Comparison of ENCODE assay signal across 20 cellular contexts in the genomic region with DNA sequence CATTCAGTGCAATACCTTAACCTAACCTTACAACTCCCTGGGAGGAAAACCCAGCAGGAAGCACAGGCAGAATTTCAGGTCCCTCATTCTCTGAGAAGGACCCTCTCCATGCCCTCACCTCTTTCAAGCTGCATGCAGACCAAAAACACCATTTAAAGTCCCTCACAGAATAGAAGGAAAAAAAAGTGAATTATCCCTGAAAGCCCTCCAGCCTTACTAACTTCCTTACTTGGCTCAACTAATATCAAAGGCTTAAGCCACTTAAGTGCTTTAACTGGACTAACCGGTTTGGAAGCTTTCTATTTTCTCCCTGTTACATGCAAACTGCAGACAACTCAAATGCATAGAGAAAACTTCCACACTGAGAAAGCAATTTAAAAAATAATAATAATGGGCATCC.
DNase-seq lines count a peak whose midpoint lies in the region; ATAC-seq, FAIRE-seq and TF ChIP-seq lines count a peak whose summit lies in the region.
"Had no signal": no experiment of that assay in that cellular context is flagged by ENCODE, and none has a peak within 500 bp of the region (broad histone marks: within the 10 kb centered on the region; RNA-seq: fewer than 3 reads in every experiment).

No MANE protein-coding gene starts in this region.

- H3F3A ChIP-seq in GM23338 (replicated peaks; ENCODE audit: low read depth) (no peaks in the 10 kb centered on the region), neural progenitor cell (ENCODE audit: low read depth) (no peaks in the 10 kb centered on the region)

- H3K4me3 ChIP-seq in GM23338 (no peak overlapping the region), bronchial epithelial cell (ENCODE audit: low read depth, low read length) (no peak overlapping the region), neural progenitor cell (no peak overlapping the region)
- H3K4me3 ChIP-seq: transverse colon had no signal

- H3K36me3 Mint-ChIP-seq in GM23338 (ENCODE audit: low read depth) = no peaks in the 10 kb centered on the region
- H3K36me3 Mint-ChIP-seq in progenitor cell of endocrine pancreas (ENCODE audit: insufficient read depth) = no peaks in the 10 kb centered on the region
- H3K36me3 Mint-ChIP-seq in neural progenitor cell = peaks cover 3% of the 10 kb centered on the region
- H3K36me3 Mint-ChIP-seq: activated naive CD4-positive, alpha-beta T cell treated with anti-CD3 and anti-CD28 coated beads, Interleukin-2, amount 50 U/mL, for 24 hours; brain; IgD-negative memory B cell had no signal

- H3K27ac ChIP-seq in GM23338 (ENCODE audit: low read depth) (no peak overlapping the region), neural progenitor cell (no peak overlapping the region)
- H3K27ac ChIP-seq: transverse colon had no signal

- no peak for TF ChIP-seq CTCF in GM23338 (conservative IDR thresholded peaks at IDR 0.05; ENCODE audit: low read depth in 2 of 2)
- TF ChIP-seq CTCF in bronchial epithelial cell (IDR thresholded peaks at IDR 0.05; ENCODE audit: insufficient read depth, low read length, severe bottlenecking) = no peak
- TF ChIP-seq CTCF in progenitor cell of endocrine pancreas (IDR thresholded peaks at IDR 0.05; ENCODE audit: unreplicated experiment) = no peak
- TF ChIP-seq CTCF in neural progenitor cell (IDR thresholded peaks at IDR 0.05) = no peak

- H3K27me3 ChIP-seq in GM23338 (ENCODE audit: insufficient read depth) (no peaks in the 10 kb centered on the region), bronchial epithelial cell (ENCODE audit: control insufficient read depth, insufficient read depth, low read length) (no peaks in the 10 kb centered on the region), neural progenitor cell (no peaks in the 10 kb centered on the region)
- H3K27me3 ChIP-seq: transverse colon had no signal

- H3K4me1 ChIP-seq in GM23338 (ENCODE audit: insufficient read depth) (peaks cover 17% of the 10 kb centered on the region), neural progenitor cell (peaks cover 12% of the 10 kb centered on the region)
- H3K4me1 ChIP-seq: transverse colon had no signal

- no peak overlapping the region for H2AFZ ChIP-seq in GM23338
- no peak overlapping the region for H2AFZ ChIP-seq in neural progenitor cell (replicated peaks)

- no peaks in the 10 kb centered on the region for H3K9me3 Mint-ChIP-seq in GM23338
- peaks cover 5% of the 10 kb centered on the region for H3K9me3 Mint-ChIP-seq in progenitor cell of endocrine pancreas (ENCODE audit: low read depth)
- H3K9me3 Mint-ChIP-seq in neural progenitor cell = no peaks in the 10 kb centered on the region
- H3K9me3 Mint-ChIP-seq: activated naive CD4-positive, alpha-beta T cell treated with anti-CD3 and anti-CD28 coated beads, Interleukin-2, amount 50 U/mL, for 24 hours; neural crest cell; T-helper 2 cell treated with Interferon-gamma antibody and Interleukin-4, amounts not matched to agents 5 μg/mL and 100 μg/mL, for 36 hours had no signal

- H4K20me1 ChIP-seq in GM23338 (replicated peaks; ENCODE audit: insufficient read depth) = no peaks in the 10 kb centered on the region
- H4K20me1 ChIP-seq in neural progenitor cell (ENCODE audit: low read depth) = no peaks in the 10 kb centered on the region

- no peak overlapping the region for H3K9ac ChIP-seq in neural progenitor cell

- DNase-seq in GM23338 (ENCODE audit: low spot score) (peak; percentile 74), NCI-H2029 treated with DMSO at 0.1 percent for 48 hours (lab: John Stamatoyannopoulos, UW) (peak; percentile 25), bronchial epithelial cell (ENCODE audit: low read depth) (peak; percentile 57), progenitor cell of endocrine pancreas (ENCODE audit: low spot score, unreplicated experiment) (no peak), neural progenitor cell (ENCODE audit: low spot score) (no peak), activated gamma-delta T cell (lab: John Stamatoyannopoulos, UW) (no peak)
- DNase-seq: activated CD4-positive, alpha-beta T cell treated with anti-CD3 and anti-CD28 coated beads for 1 hour; NCI-H1092 treated with DMSO at 0.1 percent for 48 hours; SHP77 treated with DMSO at 0.1 percent for 48 hours; stimulated activated CD4-positive, alpha-beta T cell treated with anti-CD3 and anti-CD28 coated beads, Interleukin-2, amount 100 ng/mL, for 48 hours; transverse colon had no signal

- no peaks in the 10 kb centered on the region for H3K79me2 ChIP-seq in GM23338 (replicated peaks; ENCODE audit: insufficient read depth)
- no peaks in the 10 kb centered on the region for H3K79me2 ChIP-seq in neural progenitor cell (ENCODE audit: low read depth)

- no peak overlapping the region for H3K27ac Mint-ChIP-seq in GM23338
- peak overlapping the region; percentile 75 for H3K27ac Mint-ChIP-seq in progenitor cell of endocrine pancreas
- H3K27ac Mint-ChIP-seq in neural progenitor cell = no peak overlapping the region
- H3K27ac Mint-ChIP-seq: activated naive CD4-positive, alpha-beta T cell treated with anti-CD3 and anti-CD28 coated beads, Interleukin-2, amount 50 U/mL, for 24 hours; brain; T-helper 2 cell treated with Interferon-gamma antibody and Interleukin-4, amounts not matched to agents 5 μg/mL and 100 μg/mL, for 36 hours had no signal

- no peaks in the 10 kb centered on the region for H3K9me3 ChIP-seq in neural progenitor cell (ENCODE audit: low read depth)
- H3K9me3 ChIP-seq: transverse colon had no signal

- peaks cover 24% of the 10 kb centered on the region for H3K4me1 Mint-ChIP-seq in GM23338
- peaks cover 30% of the 10 kb centered on the region for H3K4me1 Mint-ChIP-seq in progenitor cell of endocrine pancreas (ENCODE audit: low read depth)
- peaks cover 2% of the 10 kb centered on the region for H3K4me1 Mint-ChIP-seq in neural progenitor cell
- H3K4me1 Mint-ChIP-seq: activated naive CD4-positive, alpha-beta T cell treated with anti-CD3 and anti-CD28 coated beads, Interleukin-2, amount 50 U/mL, for 24 hours; brain; neural crest cell had no signal

- ATAC-seq in GM23338 (peak; percentile 76), GM19463 (IDR thresholded peaks at IDR 0.05; ENCODE audit: unreplicated experiment) (no peak), GM21723 (IDR thresholded peaks at IDR 0.05; ENCODE audit: unreplicated experiment) (no peak)
- ATAC-seq: sciatic nerve had no signal

- H3K27me3 Mint-ChIP-seq in GM23338 (ENCODE audit: insufficient read depth, low read depth, poor library complexity) (peaks cover 2% of the 10 kb centered on the region), progenitor cell of endocrine pancreas (peaks cover 13% of the 10 kb centered on the region), neural progenitor cell (ENCODE audit: insufficient read depth, low read depth) (peaks cover 2% of the 10 kb centered on the region)
- H3K27me3 Mint-ChIP-seq: brain had no signal

- H3K4me2 ChIP-seq in GM23338 = peak overlapping the region; percentile 1
- H3K4me2 ChIP-seq in neural progenitor cell = no peak overlapping the region

- H3K4me3 Mint-ChIP-seq in GM23338 (no peak overlapping the region), progenitor cell of endocrine pancreas (ENCODE audit: low read depth) (peak overlapping the region; percentile 43), neural progenitor cell (no peak overlapping the region)
- H3K4me3 Mint-ChIP-seq: activated naive CD4-positive, alpha-beta T cell treated with anti-CD3 and anti-CD28 coated beads, Interleukin-2, amount 50 U/mL, for 24 hours; brain; IgD-negative memory B cell; neural crest cell; T-helper 2 cell treated with Interferon-gamma antibody and Interleukin-4, amounts not matched to agents 5 μg/mL and 100 μg/mL, for 36 hours had no signal

- no peak for FAIRE-seq in bronchial epithelial cell (lab: Jason Lieb, UNC)
- FAIRE-seq: H54 had no signal

- H3K36me3 ChIP-seq in GM23338 (ENCODE audit: insufficient read depth) (no peaks in the 10 kb centered on the region), bronchial epithelial cell (ENCODE audit: control insufficient read depth, insufficient read depth, low read length) (no peaks in the 10 kb centered on the region), neural progenitor cell (no peaks in the 10 kb centered on the region)
- H3K36me3 ChIP-seq: transverse colon had no signal

- no peaks in the 10 kb centered on the region for H3K9me2 ChIP-seq in GM23338 (ENCODE audit: insufficient read depth)

TF ChIP-seq in GM23338, 12 proteins besides CTCF, POLR2A, EP300 and RAD21 (continues in another document):
- no peak for TF ChIP-seq CREB1 (CRISPR knock-in tag; IDR thresholded peaks at IDR 0.05; ENCODE audit: low read depth)
- no peak for TF ChIP-seq JUNB (IDR thresholded peaks at IDR 0.05; ENCODE audit: unreplicated experiment)
- no peak for TF ChIP-seq ZNF331 (CRISPR knock-in tag; IDR thresholded peaks at IDR 0.05; ENCODE audit: low read depth)
- no peak for TF ChIP-seq POLR2AphosphoS5 (IDR thresholded peaks at IDR 0.05; ENCODE audit: low read depth)
- TF ChIP-seq EZH2phosphoT487 (IDR thresholded peaks at IDR 0.05; ENCODE audit: unreplicated experiment) = no peak
- no peak for TF ChIP-seq STAT1 (IDR thresholded peaks at IDR 0.05; ENCODE audit: unreplicated experiment)
- no peak for TF ChIP-seq EZH2 (IDR thresholded peaks at IDR 0.05; ENCODE audit: low read depth, unreplicated experiment)
- TF ChIP-seq, protein P1, sequence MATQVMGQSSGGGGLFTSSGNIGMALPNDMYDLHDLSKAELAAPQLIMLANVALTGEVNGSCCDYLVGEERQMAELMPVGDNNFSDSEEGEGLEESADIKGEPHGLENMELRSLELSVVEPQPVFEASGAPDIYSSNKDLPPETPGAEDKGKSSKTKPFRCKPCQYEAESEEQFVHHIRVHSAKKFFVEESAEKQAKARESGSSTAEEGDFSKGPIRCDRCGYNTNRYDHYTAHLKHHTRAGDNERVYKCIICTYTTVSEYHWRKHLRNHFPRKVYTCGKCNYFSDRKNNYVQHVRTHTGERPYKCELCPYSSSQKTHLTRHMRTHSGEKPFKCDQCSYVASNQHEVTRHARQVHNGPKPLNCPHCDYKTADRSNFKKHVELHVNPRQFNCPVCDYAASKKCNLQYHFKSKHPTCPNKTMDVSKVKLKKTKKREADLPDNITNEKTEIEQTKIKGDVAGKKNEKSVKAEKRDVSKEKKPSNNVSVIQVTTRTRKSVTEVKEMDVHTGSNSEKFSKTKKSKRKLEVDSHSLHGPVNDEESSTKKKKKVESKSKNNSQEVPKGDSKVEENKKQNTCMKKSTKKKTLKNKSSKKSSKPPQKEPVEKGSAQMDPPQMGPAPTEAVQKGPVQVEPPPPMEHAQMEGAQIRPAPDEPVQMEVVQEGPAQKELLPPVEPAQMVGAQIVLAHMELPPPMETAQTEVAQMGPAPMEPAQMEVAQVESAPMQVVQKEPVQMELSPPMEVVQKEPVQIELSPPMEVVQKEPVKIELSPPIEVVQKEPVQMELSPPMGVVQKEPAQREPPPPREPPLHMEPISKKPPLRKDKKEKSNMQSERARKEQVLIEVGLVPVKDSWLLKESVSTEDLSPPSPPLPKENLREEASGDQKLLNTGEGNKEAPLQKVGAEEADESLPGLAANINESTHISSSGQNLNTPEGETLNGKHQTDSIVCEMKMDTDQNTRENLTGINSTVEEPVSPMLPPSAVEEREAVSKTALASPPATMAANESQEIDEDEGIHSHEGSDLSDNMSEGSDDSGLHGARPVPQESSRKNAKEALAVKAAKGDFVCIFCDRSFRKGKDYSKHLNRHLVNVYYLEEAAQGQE (IDR thresholded peaks at IDR 0.05; ENCODE audit: unreplicated experiment) = no peak

Comparison
In these comparisons a context has a peak if more than half of its experiments do, and no peak if none do; other contexts are left out.
1. DNase-seq: peak in GM23338 (single experiment), NCI-H2029 treated with DMSO at 0.1 percent for 48 hours (single experiment) and bronchial epithelial cell (single experiment); none in progenitor cell of endocrine pancreas (single experiment), neural progenitor cell (single experiment) and activated gamma-delta T cell (single experiment).